ENCODE assay signal across 1 cellular context in the genomic region with DNA sequence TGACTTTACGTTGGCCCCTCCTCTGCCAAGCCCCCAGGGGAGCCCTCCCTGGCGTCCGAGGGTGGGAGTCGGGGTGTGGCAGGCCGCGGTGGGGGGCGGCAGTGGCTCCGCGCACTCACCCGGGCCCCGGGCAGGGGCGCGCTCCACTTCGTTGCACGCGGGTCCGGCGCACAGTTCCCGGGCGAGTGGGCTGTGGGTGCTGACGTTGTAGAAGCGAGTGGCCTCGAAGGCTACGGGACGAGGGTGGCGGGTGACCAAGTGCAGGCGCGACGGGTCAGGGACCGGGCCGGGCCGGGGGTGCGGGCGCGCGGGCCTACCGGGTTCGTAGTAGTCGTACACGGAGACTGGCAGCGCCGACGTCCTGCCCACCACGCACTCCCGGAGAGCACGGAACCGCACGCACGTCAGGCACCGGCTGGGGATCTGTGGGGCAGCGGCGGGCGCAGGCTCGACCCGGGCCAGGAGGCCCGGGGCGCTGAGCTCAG.
A peak's percentile ranks its signal among the peaks of the same experiment; 100 is the strongest.
TF ChIP-seq lines count a peak whose summit lies in the region.

No MANE protein-coding gene starts in this region.

TF ChIP-seq in K562, 482 proteins besides CTCF, POLR2A, EP300 and RAD21 (continued from another document and continues in another):
- TF ChIP-seq RBM22 (IDR thresholded peaks at IDR 0.05; ENCODE audit: low read depth, low read length, poor library complexity, severe bottlenecking) (peak; percentile 85), ZNF639 (CRISPR knock-in tag; conservative IDR thresholded peaks at IDR 0.05 in 1 of 2, IDR thresholded peaks at IDR 0.05 in 1 of 2) (0 out of 4 replicates have a peak, but pooled peaks of 1 of the 2 experiments have one; percentile 43), E2F5 (CRISPR knock-in tag; IDR thresholded peaks at IDR 0.05) (no peak), TBP (optimal IDR thresholded peaks at IDR 0.05; ENCODE audit: low read depth, low read length) (peak; percentile 8), KLF6 (CRISPR knock-in tag; IDR thresholded peaks at IDR 0.05; ENCODE audit: borderline replicate concordance) (no peak), SRF (CRISPR knock-in tag; IDR thresholded peaks at IDR 0.05) (peak in 1 of 2 experiments; percentile 38; a peak in 1 of 4 replicates), FOXK1 (CRISPR knock-in tag; IDR thresholded peaks at IDR 0.05; ENCODE audit: borderline replicate concordance) (0 out of 2 replicates have a peak, but pooled peaks have one; percentile 25), CREM (IDR thresholded peaks at IDR 0.05; ENCODE audit: low read depth) (peak; percentile 82), ATF4 (CRISPR knock-in tag; IDR thresholded peaks at IDR 0.05) (peak; percentile 57), SMARCC2 (IDR thresholded peaks at IDR 0.05; ENCODE audit: low read depth) (no peak), TGIF2 (CRISPR knock-in tag; IDR thresholded peaks at IDR 0.05) (no peak), ARID4B (CRISPR knock-in tag; IDR thresholded peaks at IDR 0.05) (peak; percentile 41; the same call in 1 of the 2 replicates), FOXA3 (CRISPR knock-in tag; conservative IDR thresholded peaks at IDR 0.05 in 1 of 2, IDR thresholded peaks at IDR 0.05 in 1 of 2) (peak in 1 of 2 experiments; percentile 46; a peak in 1 of 4 replicates), KDM5B (IDR thresholded peaks at IDR 0.05; ENCODE audit: insufficient replicate concordance, low read depth, low read length) (peak; percentile 35), CTBP1 (IDR thresholded peaks at IDR 0.05; ENCODE audit: borderline replicate concordance) (peak; percentile 69; the same call in 1 of the 2 replicates), CCNT2 (IDR thresholded peaks at IDR 0.05; ENCODE audit: borderline replicate concordance, extremely low read depth, insufficient read length, low read depth, low read length) (peak; percentile 67), ZNF316 (IDR thresholded peaks at IDR 0.05) (0 out of 2 replicates have a peak, but pooled peaks have one; percentile 9), HNRNPL (IDR thresholded peaks at IDR 0.05; ENCODE audit: low read depth, low read length) (peak; percentile 71), ZNF134 (CRISPR knock-in tag; conservative IDR thresholded peaks at IDR 0.05) (no peak), ZNF3 (CRISPR knock-in tag; IDR thresholded peaks at IDR 0.05) (no peak), TSHZ1 (CRISPR knock-in tag; IDR thresholded peaks at IDR 0.05) (no peak), PTTG1 (tag; IDR thresholded peaks at IDR 0.05; ENCODE audit: low read depth) (no peak), MAX (CRISPR knock-in tag; IDR thresholded peaks at IDR 0.05) (peak; percentile 76), ZNF77 (CRISPR knock-in tag; IDR thresholded peaks at IDR 0.05) (no peak), NBN (IDR thresholded peaks at IDR 0.05; ENCODE audit: low read depth) (0 out of 2 replicates have a peak, but pooled peaks have one; percentile 19), USF1 (CRISPR knock-in tag; IDR thresholded peaks at IDR 0.05) (no peak; the same call in 1 of the 2 replicates), NONO (IDR thresholded peaks at IDR 0.05; ENCODE audit: low read depth in 2 of 2, low read length in 1 of 2) (peak; percentile 62 to 69; a peak in 3 of 4 replicates), FOXO4 (CRISPR knock-in tag; IDR thresholded peaks at IDR 0.05) (0 out of 2 replicates have a peak, but pooled peaks have one; percentile 49), HDAC2 (IDR thresholded peaks at IDR 0.05) (0 out of 2 replicates have a peak, but pooled peaks have one; percentile 18), U2AF1 (optimal IDR thresholded peaks at IDR 0.05; ENCODE audit: low read depth, low read length) (peak; percentile 78)
- TF ChIP-seq, protein P1, sequence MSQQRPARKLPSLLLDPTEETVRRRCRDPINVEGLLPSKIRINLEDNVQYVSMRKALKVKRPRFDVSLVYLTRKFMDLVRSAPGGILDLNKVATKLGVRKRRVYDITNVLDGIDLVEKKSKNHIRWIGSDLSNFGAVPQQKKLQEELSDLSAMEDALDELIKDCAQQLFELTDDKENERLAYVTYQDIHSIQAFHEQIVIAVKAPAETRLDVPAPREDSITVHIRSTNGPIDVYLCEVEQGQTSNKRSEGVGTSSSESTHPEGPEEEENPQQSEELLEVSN (IDR thresholded peaks at IDR 0.05; ENCODE audit: borderline replicate concordance in 1 of 2, extremely low read depth in 1 of 2, insufficient read depth in 1 of 2, insufficient read length in 1 of 2, low read depth in 1 of 2, low read length in 1 of 2, poor library complexity in 1 of 2, severe bottlenecking in 1 of 2), result peak; percentile 85 to 88
- TF ChIP-seq, protein P2, sequence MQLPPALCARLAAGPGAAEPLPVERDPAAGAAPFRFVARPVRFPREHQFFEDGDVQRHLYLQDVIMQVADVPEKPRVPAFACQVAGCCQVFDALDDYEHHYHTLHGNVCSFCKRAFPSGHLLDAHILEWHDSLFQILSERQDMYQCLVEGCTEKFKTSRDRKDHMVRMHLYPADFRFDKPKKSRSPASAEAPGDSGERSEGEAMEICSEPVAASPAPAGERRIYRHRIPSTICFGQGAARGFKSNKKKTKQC (CRISPR knock-in tag; IDR thresholded peaks at IDR 0.05), result peak; percentile 53; the same call in 1 of the 2 replicates
- TF ChIP-seq, protein P3, sequence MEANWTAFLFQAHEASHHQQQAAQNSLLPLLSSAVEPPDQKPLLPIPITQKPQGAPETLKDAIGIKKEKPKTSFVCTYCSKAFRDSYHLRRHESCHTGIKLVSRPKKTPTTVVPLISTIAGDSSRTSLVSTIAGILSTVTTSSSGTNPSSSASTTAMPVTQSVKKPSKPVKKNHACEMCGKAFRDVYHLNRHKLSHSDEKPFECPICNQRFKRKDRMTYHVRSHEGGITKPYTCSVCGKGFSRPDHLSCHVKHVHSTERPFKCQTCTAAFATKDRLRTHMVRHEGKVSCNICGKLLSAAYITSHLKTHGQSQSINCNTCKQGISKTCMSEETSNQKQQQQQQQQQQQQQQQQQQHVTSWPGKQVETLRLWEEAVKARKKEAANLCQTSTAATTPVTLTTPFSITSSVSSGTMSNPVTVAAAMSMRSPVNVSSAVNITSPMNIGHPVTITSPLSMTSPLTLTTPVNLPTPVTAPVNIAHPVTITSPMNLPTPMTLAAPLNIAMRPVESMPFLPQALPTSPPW (CRISPR knock-in tag; IDR thresholded peaks at IDR 0.05), result peak; percentile 10
- TF ChIP-seq, protein P4, sequence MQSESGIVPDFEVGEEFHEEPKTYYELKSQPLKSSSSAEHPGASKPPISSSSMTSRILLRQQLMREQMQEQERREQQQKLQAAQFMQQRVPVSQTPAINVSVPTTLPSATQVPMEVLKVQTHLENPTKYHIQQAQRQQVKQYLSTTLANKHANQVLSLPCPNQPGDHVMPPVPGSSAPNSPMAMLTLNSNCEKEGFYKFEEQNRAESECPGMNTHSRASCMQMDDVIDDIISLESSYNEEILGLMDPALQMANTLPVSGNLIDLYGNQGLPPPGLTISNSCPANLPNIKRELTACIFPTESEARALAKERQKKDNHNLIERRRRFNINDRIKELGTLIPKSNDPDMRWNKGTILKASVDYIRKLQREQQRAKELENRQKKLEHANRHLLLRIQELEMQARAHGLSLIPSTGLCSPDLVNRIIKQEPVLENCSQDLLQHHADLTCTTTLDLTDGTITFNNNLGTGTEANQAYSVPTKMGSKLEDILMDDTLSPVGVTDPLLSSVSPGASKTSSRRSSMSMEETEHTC (IDR thresholded peaks at IDR 0.05), result 0 out of 2 replicates have a peak, but pooled peaks have one; percentile 18
